1 cellular context compared by ENCODE assay signal in genomic region chr18:34649072-34649471, GRCh38.
TF ChIP-seq lines count a peak whose summit lies in the region.

No MANE protein-coding gene starts in this region.

TF ChIP-seq in HEK293, 187 proteins besides CTCF, POLR2A, EP300 and RAD21 (continued from another document and continues in another):
- TF ChIP-seq ZBTB26 (tag by site-specific recombination; optimal IDR thresholded peaks at IDR 0.05), result no peak
- TF ChIP-seq PBX3 (CRISPR knock-in tag; IDR thresholded peaks at IDR 0.05), result no peak
- TF ChIP-seq ZEB2 (tag by site-specific recombination; IDR thresholded peaks at IDR 0.05), result no peak
- TF ChIP-seq ZSCAN18 (tag by site-specific recombination; IDR thresholded peaks at IDR 0.05), result no peak
- no peak for TF ChIP-seq ZNF394 (tag by site-specific recombination; IDR thresholded peaks at IDR 0.05; ENCODE audit: borderline replicate concordance)
- no peak for TF ChIP-seq ZBTB7A (tag by site-specific recombination; IDR thresholded peaks at IDR 0.05; ENCODE audit: low read depth)
- no peak for TF ChIP-seq ZNF704 (tag by site-specific recombination; IDR thresholded peaks at IDR 0.05)
- no peak for TF ChIP-seq ZNF423 (tag by site-specific recombination; IDR thresholded peaks at IDR 0.05)
- no peak for TF ChIP-seq ZBTB20 (tag by site-specific recombination; IDR thresholded peaks at IDR 0.05)
- no peak for TF ChIP-seq KLF17 (tag by site-specific recombination; IDR thresholded peaks at IDR 0.05)
- no peak for TF ChIP-seq ZSCAN4 (tag by site-specific recombination; IDR thresholded peaks at IDR 0.05)
- no peak for TF ChIP-seq BCL6B (tag by site-specific recombination; IDR thresholded peaks at IDR 0.05)
- no peak for TF ChIP-seq AEBP2 (tag by site-specific recombination; IDR thresholded peaks at IDR 0.05; ENCODE audit: borderline replicate concordance)
- TF ChIP-seq ZFHX2 (tag by site-specific recombination; conservative IDR thresholded peaks at IDR 0.05), result no peak
- no peak for TF ChIP-seq ZNF19 (tag by site-specific recombination; IDR thresholded peaks at IDR 0.05; ENCODE audit: low read depth)
- TF ChIP-seq ATF2 (tag by site-specific recombination; IDR thresholded peaks at IDR 0.05; ENCODE audit: low read depth), result peak; percentile 39; the same call in 1 of the 2 replicates
- TF ChIP-seq ZBTB6 (tag by site-specific recombination; IDR thresholded peaks at IDR 0.05), result no peak
- TF ChIP-seq KLF9 (tag by site-specific recombination; IDR thresholded peaks at IDR 0.05; ENCODE audit: low read depth), result no peak
- TF ChIP-seq ZNF660 (tag by site-specific recombination; IDR thresholded peaks at IDR 0.05), result no peak
- TF ChIP-seq ZNF138 (tag by site-specific recombination; IDR thresholded peaks at IDR 0.05; ENCODE audit: borderline replicate concordance), result no peak
- TF ChIP-seq ZBTB49 (tag by site-specific recombination; IDR thresholded peaks at IDR 0.05; ENCODE audit: low read depth), result no peak
- TF ChIP-seq ZNF221 (tag by site-specific recombination; IDR thresholded peaks at IDR 0.05; ENCODE audit: borderline replicate concordance), result no peak
- peak; percentile 24; the same call in 1 of the 2 replicates for TF ChIP-seq ZNF639 (tag by site-specific recombination; IDR thresholded peaks at IDR 0.05)
- TF ChIP-seq ZBTB21 (tag by site-specific recombination; IDR thresholded peaks at IDR 0.05), result no peak
- no peak for TF ChIP-seq ZNF24 (tag by site-specific recombination; IDR thresholded peaks at IDR 0.05)
- TF ChIP-seq ZNF843 (tag by site-specific recombination; IDR thresholded peaks at IDR 0.05), result peak; percentile 84
- TF ChIP-seq SP2 (tag by site-specific recombination; IDR thresholded peaks at IDR 0.05), result no peak
- peak; percentile 47; the same call in 1 of the 2 replicates for TF ChIP-seq INSM2 (tag by site-specific recombination; IDR thresholded peaks at IDR 0.05)
- no peak for TF ChIP-seq ZNF707 (tag by site-specific recombination; IDR thresholded peaks at IDR 0.05)
- peak; percentile 77 for TF ChIP-seq KLF8 (tag by site-specific recombination; IDR thresholded peaks at IDR 0.05)
- no peak for TF ChIP-seq ZNF146 (tag by site-specific recombination; IDR thresholded peaks at IDR 0.05)
- no peak for TF ChIP-seq ZNF366 (tag by site-specific recombination; conservative IDR thresholded peaks at IDR 0.05)
- TF ChIP-seq ZBTB48 (tag by site-specific recombination; IDR thresholded peaks at IDR 0.05), result no peak
- no peak for TF ChIP-seq ZNF654 (tag by site-specific recombination; IDR thresholded peaks at IDR 0.05; ENCODE audit: low read depth)
- TF ChIP-seq SP3 (tag by site-specific recombination; IDR thresholded peaks at IDR 0.05), result no peak; the same call in 1 of the 2 replicates
- no peak for TF ChIP-seq ZNF76 (tag by site-specific recombination; IDR thresholded peaks at IDR 0.05; ENCODE audit: borderline replicate concordance, low read depth)
- TF ChIP-seq ZNF585B (tag by site-specific recombination; IDR thresholded peaks at IDR 0.05), result no peak
- no peak for TF ChIP-seq ZFP41 (tag by site-specific recombination; IDR thresholded peaks at IDR 0.05; ENCODE audit: borderline replicate concordance)
